ENCODE assay signal across 11 cellular contexts in the genomic region with DNA sequence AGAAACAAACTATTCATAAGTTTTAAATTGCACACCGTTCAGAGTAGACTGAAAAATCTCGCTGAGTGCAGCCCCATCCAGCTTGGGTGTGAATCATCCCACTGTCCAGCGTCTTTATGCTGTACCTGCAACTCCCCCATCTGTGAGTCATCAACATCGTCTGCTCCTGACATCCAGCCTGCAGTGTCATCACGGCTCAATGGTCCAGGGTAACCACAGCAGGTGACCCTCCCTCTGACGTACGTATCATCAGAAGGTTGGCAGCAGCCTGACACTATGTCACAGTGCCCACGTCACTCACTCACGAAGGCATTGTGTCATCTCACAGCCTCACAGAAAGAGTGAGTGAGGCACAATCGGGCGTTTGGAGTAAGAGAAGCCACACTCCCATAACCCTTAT.
DNase-seq lines count a peak whose midpoint lies in the region; ATAC-seq, FAIRE-seq and TF ChIP-seq lines count a peak whose summit lies in the region.
"Had no signal": no experiment of that assay in that cellular context is flagged by ENCODE, and none has a peak within 500 bp of the region (broad histone marks: within the 10 kb centered on the region; RNA-seq: fewer than 3 reads in every experiment).

No MANE protein-coding gene starts in this region.

- H3K36me3 ChIP-seq in breast epithelium (no peaks in the 10 kb centered on the region), Panc1 (ENCODE audit: control insufficient read depth, insufficient read depth, low read length) (no peaks in the 10 kb centered on the region)
- H3K36me3 ChIP-seq: BLaER1 had no signal

- POLR2A ChIA-PET in MCF 10A (lab: Yijun Ruan, JAX) (interaction anchor here (0.6 kb wide), 1 partner anchor 81 kb away, joined by 3 read pairs; no protein-coding TSS in a partner anchor), Panc1 (lab: Charles Lee) (no interaction called here)

- peak; percentile 70 for ATAC-seq in Panc1
- ATAC-seq in esophagus mucosa: peak; percentile 61
- ATAC-seq: GM12878 had no signal

- H3K36me3 Mint-ChIP-seq in MCF 10A (ENCODE audit: insufficient read depth, unreplicated experiment): no peaks in the 10 kb centered on the region

- H3K4me1 ChIP-seq in breast epithelium (no peaks in the 10 kb centered on the region), Panc1 (ENCODE audit: control insufficient read depth, insufficient read depth, low read length) (no peaks in the 10 kb centered on the region)

- in situ Hi-C loops in Panc1 (cut with HindIII; ENCODE audit: low pct_unique_long_range_greater_than_20kb, low sequenced_read_pairs): no loop called here

- no peak overlapping the region for H3K4me3 Mint-ChIP-seq in MCF 10A (ENCODE audit: unreplicated experiment)

- H3K27me3 ChIP-seq in breast epithelium (peaks cover 0 to 4% of the 10 kb centered on the region in 2 donors), Panc1 (ENCODE audit: control insufficient read depth, insufficient read depth, low read length) (0 out of 2 replicates have a peak, but pooled peaks cover 2% of the 10 kb centered on the region)
- H3K27me3 ChIP-seq: BLaER1 had no signal

- peak; percentile 89 for FAIRE-seq in urothelium cell line (lab: Jason Lieb, UNC)
- FAIRE-seq: GM12878 had no signal

- no peaks in the 10 kb centered on the region for H3K27me3 Mint-ChIP-seq in MCF 10A (ENCODE audit: insufficient read depth, unreplicated experiment)

- no peaks in the 10 kb centered on the region for H3K9me3 Mint-ChIP-seq in MCF 10A (ENCODE audit: unreplicated experiment)

- peak; percentile 93 for DNase-seq in MCF 10A (ENCODE audit: unreplicated experiment)
- no peak for DNase-seq in breast epithelium (ENCODE audit: low spot score in 2 of 2)
- DNase-seq in Panc1 (ENCODE audit: low read depth, low spot score): peak; percentile 22
- peak; percentile 94 for DNase-seq in urothelium cell line (ENCODE audit: low spot score)
- no peak for DNase-seq in iPS-NIHi7 (ENCODE audit: extremely low spot score)
- no peak for DNase-seq in NAMALWA (ENCODE audit: low spot score)
- no peak for DNase-seq in NCI-H510A (lab: John Stamatoyannopoulos, UW)
- DNase-seq: erythroblast had no signal

- no peak overlapping the region for H3K4me3 ChIP-seq in breast epithelium
- H3K4me3 ChIP-seq in Panc1 (ENCODE audit: low read depth in 2 of 2, low read length in 2 of 2): no peak overlapping the region
- H3K4me3 ChIP-seq: BLaER1, GM12878 had no signal

- H3K4me1 Mint-ChIP-seq in MCF 10A (ENCODE audit: insufficient read depth, unreplicated experiment): peaks cover 8% of the 10 kb centered on the region

- CTCF ChIA-PET in MCF 10A (lab: Yijun Ruan, JAX): interaction anchor here (0.6 kb wide), 1 partner anchor 12 kb away, joined by 3 read pairs; no protein-coding TSS in a partner anchor
- CTCF ChIA-PET in Panc1 (lab: Charles Lee): no interaction called here

- H3K27ac ChIP-seq in breast epithelium (no peak overlapping the region), Panc1 (ENCODE audit: low read length) (no peak overlapping the region)
- H3K27ac ChIP-seq: BLaER1 had no signal

- TF ChIP-seq POLR2A in breast epithelium (IDR thresholded peaks at IDR 0.05): no peak

- H3K9me3 ChIP-seq in breast epithelium (no peaks in the 10 kb centered on the region), Panc1 (ENCODE audit: control insufficient read depth, insufficient read depth, low read depth, low read length) (no peaks in the 10 kb centered on the region)

- H3K27ac Mint-ChIP-seq in MCF 10A (ENCODE audit: low read depth, unreplicated experiment): no peak overlapping the region

- intact Hi-C loops in MCF 10A (cut with micrococcal nuclease) (no loop called here), breast epithelium (cut with DNase I; ENCODE audit: low total_unique reads) (no loop called here), Panc1 (cut with micrococcal nuclease; ENCODE audit: unreplicated experiment) (no loop called here)

- TF ChIP-seq CTCF in MCF 10A (IDR thresholded peaks at IDR 0.05; ENCODE audit: unreplicated experiment): no peak
- no peak for TF ChIP-seq CTCF in breast epithelium (IDR thresholded peaks at IDR 0.05)
- no peak for TF ChIP-seq CTCF in Panc1 (IDR thresholded peaks at IDR 0.05)

- BruUV-seq in MCF 10A (replicated peaks; lab: Mats Ljungman, UMichigan) (no TSS peak), Panc1 (replicated peaks; lab: Mats Ljungman, UMichigan) (no TSS peak)

Comparison
In these comparisons a context has a peak if more than half of its experiments do, and no peak if none do; other contexts are left out.
1. DNase-seq: peak in MCF 10A (single experiment), Panc1 (single experiment) and urothelium cell line (single experiment); none in breast epithelium (0 of 2), iPS-NIHi7 (single experiment), NAMALWA (single experiment) and NCI-H510A (single experiment).